Comparison of ENCODE assay signal across 1 cellular context in the genomic region with DNA sequence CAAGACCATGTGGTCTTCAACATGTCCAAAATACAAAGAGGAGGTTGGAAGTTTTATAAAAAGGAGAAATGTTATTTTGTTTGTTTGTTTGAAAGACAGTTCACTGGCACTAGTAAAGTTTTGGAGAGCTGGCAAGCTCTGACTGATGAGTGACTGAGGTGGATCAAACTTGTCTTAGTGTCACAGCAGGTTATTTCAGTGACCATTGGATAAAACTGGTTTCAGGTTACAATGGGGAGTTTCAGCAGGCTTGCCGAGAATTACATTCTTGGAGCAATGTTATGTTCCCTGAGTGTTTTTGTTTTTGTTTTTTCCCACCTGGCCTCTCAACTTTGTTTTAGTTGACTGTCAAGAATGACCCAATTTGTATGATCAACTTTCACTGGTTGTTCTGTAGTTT.
TF ChIP-seq lines count a peak whose summit lies in the region.

No MANE protein-coding gene starts in this region.

TF ChIP-seq in GM23338, 12 proteins besides CTCF, POLR2A, EP300 and RAD21 (continued from another document):
- TF ChIP-seq, protein P1, sequence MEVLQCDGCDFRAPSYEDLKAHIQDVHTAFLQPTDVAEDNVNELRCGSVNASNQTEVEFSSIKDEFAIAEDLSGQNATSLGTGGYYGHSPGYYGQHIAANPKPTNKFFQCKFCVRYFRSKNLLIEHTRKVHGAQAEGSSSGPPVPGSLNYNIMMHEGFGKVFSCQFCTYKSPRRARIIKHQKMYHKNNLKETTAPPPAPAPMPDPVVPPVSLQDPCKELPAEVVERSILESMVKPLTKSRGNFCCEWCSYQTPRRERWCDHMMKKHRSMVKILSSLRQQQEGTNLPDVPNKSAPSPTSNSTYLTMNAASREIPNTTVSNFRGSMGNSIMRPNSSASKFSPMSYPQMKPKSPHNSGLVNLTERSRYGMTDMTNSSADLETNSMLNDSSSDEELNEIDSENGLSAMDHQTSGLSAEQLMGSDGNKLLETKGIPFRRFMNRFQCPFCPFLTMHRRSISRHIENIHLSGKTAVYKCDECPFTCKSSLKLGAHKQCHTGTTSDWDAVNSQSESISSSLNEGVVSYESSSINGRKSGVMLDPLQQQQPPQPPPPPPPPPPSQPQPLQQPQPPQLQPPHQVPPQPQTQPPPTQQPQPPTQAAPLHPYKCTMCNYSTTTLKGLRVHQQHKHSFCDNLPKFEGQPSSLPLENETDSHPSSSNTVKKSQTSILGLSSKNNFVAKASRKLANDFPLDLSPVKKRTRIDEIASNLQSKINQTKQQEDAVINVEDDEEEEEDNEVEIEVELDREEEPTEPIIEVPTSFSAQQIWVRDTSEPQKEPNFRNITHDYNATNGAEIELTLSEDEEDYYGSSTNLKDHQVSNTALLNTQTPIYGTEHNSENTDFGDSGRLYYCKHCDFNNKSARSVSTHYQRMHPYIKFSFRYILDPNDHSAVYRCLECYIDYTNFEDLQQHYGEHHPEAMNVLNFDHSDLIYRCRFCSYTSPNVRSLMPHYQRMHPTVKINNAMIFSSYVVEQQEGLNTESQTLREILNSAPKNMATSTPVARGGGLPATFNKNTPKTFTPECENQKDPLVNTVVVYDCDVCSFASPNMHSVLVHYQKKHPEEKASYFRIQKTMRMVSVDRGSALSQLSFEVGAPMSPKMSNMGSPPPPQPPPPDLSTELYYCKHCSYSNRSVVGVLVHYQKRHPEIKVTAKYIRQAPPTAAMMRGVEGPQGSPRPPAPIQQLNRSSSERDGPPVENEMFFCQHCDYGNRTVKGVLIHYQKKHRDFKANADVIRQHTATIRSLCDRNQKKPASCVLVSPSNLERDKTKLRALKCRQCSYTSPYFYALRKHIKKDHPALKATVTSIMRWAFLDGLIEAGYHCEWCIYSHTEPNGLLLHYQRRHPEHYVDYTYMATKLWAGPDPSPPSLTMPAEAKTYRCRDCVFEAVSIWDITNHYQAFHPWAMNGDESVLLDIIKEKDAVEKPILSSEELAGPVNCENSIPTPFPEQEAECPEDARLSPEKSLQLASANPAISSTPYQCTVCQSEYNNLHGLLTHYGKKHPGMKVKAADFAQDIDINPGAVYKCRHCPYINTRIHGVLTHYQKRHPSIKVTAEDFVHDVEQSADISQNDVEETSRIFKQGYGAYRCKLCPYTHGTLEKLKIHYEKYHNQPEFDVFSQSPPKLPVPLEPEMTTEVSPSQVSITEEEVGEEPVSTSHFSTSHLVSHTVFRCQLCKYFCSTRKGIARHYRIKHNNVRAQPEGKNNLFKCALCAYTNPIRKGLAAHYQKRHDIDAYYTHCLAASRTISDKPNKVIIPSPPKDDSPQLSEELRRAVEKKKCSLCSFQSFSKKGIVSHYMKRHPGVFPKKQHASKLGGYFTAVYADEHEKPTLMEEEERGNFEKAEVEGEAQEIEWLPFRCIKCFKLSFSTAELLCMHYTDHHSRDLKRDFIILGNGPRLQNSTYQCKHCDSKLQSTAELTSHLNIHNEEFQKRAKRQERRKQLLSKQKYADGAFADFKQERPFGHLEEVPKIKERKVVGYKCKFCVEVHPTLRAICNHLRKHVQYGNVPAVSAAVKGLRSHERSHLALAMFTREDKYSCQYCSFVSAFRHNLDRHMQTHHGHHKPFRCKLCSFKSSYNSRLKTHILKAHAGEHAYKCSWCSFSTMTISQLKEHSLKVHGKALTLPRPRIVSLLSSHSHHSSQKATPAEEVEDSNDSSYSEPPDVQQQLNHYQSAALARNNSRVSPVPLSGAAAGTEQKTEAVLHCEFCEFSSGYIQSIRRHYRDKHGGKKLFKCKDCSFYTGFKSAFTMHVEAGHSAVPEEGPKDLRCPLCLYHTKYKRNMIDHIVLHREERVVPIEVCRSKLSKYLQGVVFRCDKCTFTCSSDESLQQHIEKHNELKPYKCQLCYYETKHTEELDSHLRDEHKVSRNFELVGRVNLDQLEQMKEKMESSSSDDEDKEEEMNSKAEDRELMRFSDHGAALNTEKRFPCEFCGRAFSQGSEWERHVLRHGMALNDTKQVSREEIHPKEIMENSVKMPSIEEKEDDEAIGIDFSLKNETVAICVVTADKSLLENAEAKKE (CRISPR knock-in tag; IDR thresholded peaks at IDR 0.05) = no peak
- TF ChIP-seq ZNF331 (CRISPR knock-in tag; IDR thresholded peaks at IDR 0.05; ENCODE audit: low read depth) = no peak
